Comparison of ENCODE assay signal across 8 cellular contexts in the genomic region with DNA sequence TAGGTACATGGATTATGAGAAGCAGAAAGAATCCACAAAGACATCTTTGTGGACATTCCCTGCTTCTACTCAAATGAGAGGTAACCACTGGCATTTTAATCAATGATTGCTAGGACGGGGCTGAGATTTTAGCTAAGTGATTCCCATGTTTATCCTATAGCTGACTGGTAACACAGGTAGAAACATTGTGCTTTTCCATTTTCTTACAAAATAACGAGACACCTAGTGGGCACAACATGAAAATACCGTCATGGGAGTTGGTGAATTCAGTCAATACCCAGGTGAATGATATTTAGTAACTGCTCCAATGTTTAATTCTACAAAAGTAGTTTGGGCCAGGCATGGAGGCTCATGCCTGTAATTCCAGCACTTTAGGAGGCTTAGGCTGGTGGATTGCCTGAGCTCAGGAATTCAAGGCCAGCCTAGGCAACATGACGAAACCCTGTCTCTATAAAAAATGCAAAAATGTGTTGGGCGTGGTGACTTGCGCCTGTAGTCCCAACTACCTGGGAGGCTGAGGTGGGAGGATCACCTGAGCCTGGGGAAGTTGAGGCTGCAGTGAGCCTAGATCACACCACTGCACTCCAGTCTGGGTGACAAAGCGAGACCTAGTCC. TPM values are rescaled to one million over a fixed set of nuclear protein-coding genes. Genes with fewer than 3 reads are reported as not detected.
DNase-seq lines count a peak whose midpoint lies in the region; ATAC-seq and TF ChIP-seq lines count a peak whose summit lies in the region.

No MANE protein-coding gene starts in this region.

- CTCF ChIA-PET in activated naive CD4-positive, alpha-beta T cell treated with anti-CD3 and anti-CD28 coated beads, Interleukin-2, amount 10 ng/mL, durations not matched to agents 7 days and 5 days (lab: Charles Lee): interaction anchor here (0.7 to 1.9 kb wide), 16 partner anchors 9 to 219 kb away, joined by 3 to 9 read pairs (median 4); partner anchors contain the start of gene INTS14

- peak; percentile 32 for DNase-seq in activated naive CD4-positive, alpha-beta T cell treated with anti-CD3 and anti-CD28 coated beads, Interleukin-2, amount 10 ng/mL, durations not matched to agents 7 days and 5 days
- no peak for DNase-seq in activated naive CD4-positive, alpha-beta T cell (lab: John Stamatoyannopoulos, UW)
- peak; percentile 59 for DNase-seq in NAMALWA (ENCODE audit: low spot score)
- peak; percentile 12 for DNase-seq in astrocyte of the cerebellum (ENCODE audit: low read depth)
- no peak for DNase-seq in lung (ENCODE audit: low spot score)
- no peak for DNase-seq in DMS153 treated with DMSO at 0.1 percent for 48 hours (lab: John Stamatoyannopoulos, UW; ENCODE audit: unreplicated experiment)

- no peak overlapping the region for H3K27ac ChIP-seq in lung (ENCODE audit: low read depth in 1 of 2, low read length in 1 of 2)

- peaks cover 63% of the 10 kb centered on the region for H3K4me1 Mint-ChIP-seq in activated naive CD4-positive, alpha-beta T cell treated with anti-CD3 and anti-CD28 coated beads, Interleukin-2, amount 10 ng/mL, durations not matched to agents 7 days and 5 days

- no peaks in the 10 kb centered on the region for H3K9me3 ChIP-seq in lung (ENCODE audit: control insufficient read depth in 2 of 2, insufficient read depth in 1 of 2, low read length in 1 of 2)

- H3K27me3 Mint-ChIP-seq in activated naive CD4-positive, alpha-beta T cell treated with anti-CD3 and anti-CD28 coated beads, Interleukin-2, amount 10 ng/mL, durations not matched to agents 7 days and 5 days: no peaks in the 10 kb centered on the region

- TF ChIP-seq CTCF in astrocyte of the cerebellum (IDR thresholded peaks at IDR 0.05; ENCODE audit: low read depth, low read length, missing control alignments): peak; percentile 49
- peak; percentile 25 for TF ChIP-seq CTCF in lung (IDR thresholded peaks at IDR 0.05; ENCODE audit: control extremely low read depth, extremely low read depth)

- ATAC-seq in lung (ENCODE audit: insufficient read depth, low FRiP score): no peak
- no peak for ATAC-seq in GM19452 (IDR thresholded peaks at IDR 0.05; ENCODE audit: unreplicated experiment)
- ATAC-seq in HG02763 (IDR thresholded peaks at IDR 0.05; ENCODE audit: unreplicated experiment): no peak

- no peaks in the 10 kb centered on the region for H3K27me3 ChIP-seq in lung (ENCODE audit: control insufficient read depth, insufficient read depth)

- H3K4me3 ChIP-seq in astrocyte of the cerebellum (ENCODE audit: low read depth, low read length) (no peak overlapping the region), lung (no peak overlapping the region)

- H3K4me3 Mint-ChIP-seq in activated naive CD4-positive, alpha-beta T cell treated with anti-CD3 and anti-CD28 coated beads, Interleukin-2, amount 10 ng/mL, durations not matched to agents 7 days and 5 days: peak overlapping the region; percentile 48

- H3K4me1 ChIP-seq in lung (ENCODE audit: control insufficient read depth in 2 of 2, insufficient read depth in 2 of 2, low read length in 2 of 2): peaks cover 5 to 13% of the 10 kb centered on the region in 2 donors

- peaks cover 7% of the 10 kb centered on the region for H3K36me3 Mint-ChIP-seq in activated naive CD4-positive, alpha-beta T cell treated with anti-CD3 and anti-CD28 coated beads, Interleukin-2, amount 10 ng/mL, durations not matched to agents 7 days and 5 days

- 61 to 64% methylated on average over 7 of the region's 7 CpGs for WGBS in lung, 2 donors

- in situ Hi-C loops in astrocyte of the cerebellum (cut with HindIII; ENCODE audit: low sequenced_read_pairs): no loop called here

- H3K27ac Mint-ChIP-seq in activated naive CD4-positive, alpha-beta T cell treated with anti-CD3 and anti-CD28 coated beads, Interleukin-2, amount 10 ng/mL, durations not matched to agents 7 days and 5 days: peak overlapping the region; percentile 95

- no peaks in the 10 kb centered on the region for H3K36me3 ChIP-seq in lung (ENCODE audit: control insufficient read depth in 2 of 2, insufficient read depth in 2 of 2, low read length in 2 of 2)

- H3K9me3 Mint-ChIP-seq in activated naive CD4-positive, alpha-beta T cell treated with anti-CD3 and anti-CD28 coated beads, Interleukin-2, amount 10 ng/mL, durations not matched to agents 7 days and 5 days: no peaks in the 10 kb centered on the region

RNA-seq across cellular contexts. Expression of gene DENND4A, which starts 37.2 kb away (rescaled TPM):
- 10 to 100 TPM; 26.2 to 52.8 TPM for total RNA-seq in lung
- polyA plus RNA-seq in lung: 1 to 10 TPM; 7.0 to 8.5 TPM

RNA-seq across cellular contexts. Expression of gene RAB11A, which starts 40.0 kb away (rescaled TPM):
- 100 to 1,000 TPM; 206 to 313 TPM for total RNA-seq in lung
- 100 to 1,000 TPM; 120 to 258 TPM for polyA plus RNA-seq in lung

Comparison
In these comparisons a context has a peak if more than half of its experiments do, and no peak if none do; other contexts are left out.
1. DNase-seq: peak in activated naive CD4-positive, alpha-beta T cell treated with anti-CD3 and anti-CD28 coated beads, Interleukin-2, amount 10 ng/mL, durations not matched to agents 7 days and 5 days (single experiment), NAMALWA (single experiment) and astrocyte of the cerebellum (single experiment); none in activated naive CD4-positive, alpha-beta T cell (0 of 4), lung (single experiment) and DMS153 treated with DMSO at 0.1 percent for 48 hours (single experiment).